32 cellular contexts compared by ENCODE assay signal in genomic region chr2:233769260-233769659, GRCh38. TPM values are rescaled to one million over a fixed set of nuclear protein-coding genes. Genes with fewer than 3 reads are reported as not detected.
"Had no signal": no experiment of that assay in that cellular context is flagged by ENCODE, and none has a peak within 500 bp of the region (broad histone marks: within the 10 kb centered on the region; RNA-seq: fewer than 3 reads in every experiment).

No MANE protein-coding gene starts in this region.

- H3K4me3 ChIP-seq: coronary artery, dorsolateral prefrontal cortex, esophagus squamous epithelium, gastrocnemius medialis, heart right ventricle, left lung, lower lobe of right lung, mucosa of descending colon had no signal

- H3K27ac Mint-ChIP-seq: effector memory CD8-positive, alpha-beta T cell; endodermal cell; mesothelial cell of epicardium; naive B cell had no signal

- H3K9me3 ChIP-seq: esophagus squamous epithelium, gastrocnemius medialis, heart right ventricle, left lung, lower lobe of right lung, mucosa of descending colon had no signal

- ATAC-seq: effector memory CD8-positive, alpha-beta T cell; gastrocnemius medialis; heart right ventricle; left cardiac atrium; left lung; left ventricle myocardium superior; lower lobe of right lung; mucosa of descending colon had no signal

- H3K9me3 Mint-ChIP-seq: mesothelial cell of epicardium had no signal

- H3K27ac ChIP-seq: coronary artery, dorsolateral prefrontal cortex, esophagus squamous epithelium, gastrocnemius medialis, heart right ventricle, left lung, lower lobe of right lung had no signal

- H3K4me3 Mint-ChIP-seq: effector memory CD8-positive, alpha-beta T cell; endodermal cell; mesothelial cell of epicardium; naive B cell had no signal

- H3K4me1 Mint-ChIP-seq: endodermal cell, mesothelial cell of epicardium, naive B cell had no signal

- H3K4me1 ChIP-seq: esophagus squamous epithelium, gastrocnemius medialis, heart right ventricle, left lung, lower lobe of right lung had no signal

- H3K36me3 Mint-ChIP-seq: mesothelial cell of epicardium, naive B cell had no signal

- DNase-seq: dermis blood vessel endothelial cell; dorsolateral prefrontal cortex; effector CD8-positive, alpha-beta T cell; effector memory CD8-positive, alpha-beta T cell; endodermal cell; esophagus squamous epithelium; foreskin fibroblast; foreskin melanocyte; gastrocnemius medialis; glutamatergic neuron; head of caudate nucleus; heart right ventricle; hippocampal formation; left cardiac atrium; left lung; left ventricle myocardium superior; lower lobe of right lung; mesenchymal stem cell; mucosa of descending colon; naive B cell had no signal

- FAIRE-seq: colon, endometrium, islet of Langerhans, keratinocyte had no signal

- H3K36me3 ChIP-seq: gastrocnemius medialis, heart right ventricle, left lung, lower lobe of right lung had no signal

RNA-seq across cellular contexts. Expression of gene MROH2A, which starts 8.9 kb away (rescaled TPM):
- total RNA-seq: dermis blood vessel endothelial cell, endodermal cell, epithelial cell of proximal tubule, gastrocnemius medialis, glomerular endothelial cell, heart right ventricle, kidney epithelial cell, left cardiac atrium, left ventricle myocardium superior, lower lobe of right lung, lung microvascular endothelial cell, mesenteric fat pad, mesothelial cell of epicardium, myocyte had no signal
- polyA plus RNA-seq: heart right ventricle had no signal

RNA-seq across cellular contexts. Expression of gene UGT1A1, which starts 9.2 kb away (rescaled TPM):
- total RNA-seq: dermis blood vessel endothelial cell, dorsolateral prefrontal cortex, endodermal cell, epithelial cell of proximal tubule, glomerular endothelial cell, heart right ventricle, kidney epithelial cell, left cardiac atrium, left ventricle myocardium superior, lung microvascular endothelial cell, mesothelial cell of epicardium, myocyte had no signal
- polyA plus RNA-seq: heart right ventricle had no signal

RNA-seq across cellular contexts. Expression of gene UGT1A3, which starts 40.4 kb away (rescaled TPM):
- total RNA-seq: dermis blood vessel endothelial cell, dorsolateral prefrontal cortex, endodermal cell, epithelial cell of proximal tubule, glomerular endothelial cell, heart right ventricle, kidney epithelial cell, left cardiac atrium, left lung, left ventricle myocardium superior, lower lobe of right lung, lung microvascular endothelial cell, mesenteric fat pad, mesothelial cell of epicardium, myocyte had no signal
- polyA plus RNA-seq: heart right ventricle had no signal

RNA-seq across cellular contexts. Expression of gene UGT1A4, which starts 50.7 kb away (rescaled TPM):
- total RNA-seq: dermis blood vessel endothelial cell, dorsolateral prefrontal cortex, endodermal cell, epithelial cell of proximal tubule, heart right ventricle, kidney epithelial cell, left cardiac atrium, left lung, left ventricle myocardium superior, lower lobe of right lung, lung microvascular endothelial cell, mesenteric fat pad, mesothelial cell of epicardium, myocyte had no signal
- polyA plus RNA-seq: heart right ventricle had no signal

RNA-seq across cellular contexts. Expression of gene UGT1A5, which starts 56.6 kb away (rescaled TPM):
- total RNA-seq: dermis blood vessel endothelial cell, endodermal cell, epithelial cell of proximal tubule, gastrocnemius medialis, glomerular endothelial cell, heart right ventricle, kidney epithelial cell, left cardiac atrium, left ventricle myocardium superior, lung microvascular endothelial cell, mesenteric fat pad, mesothelial cell of epicardium, myocyte had no signal
- polyA plus RNA-seq: heart right ventricle had no signal
